Comparison of ENCODE assay signal across 3 cellular contexts in genomic region chrX:35285289-35285962, GRCh38.
"Had no signal": no experiment of that assay in that cellular context is flagged by ENCODE, and none has a peak within 500 bp of the region (broad histone marks: within the 10 kb centered on the region; RNA-seq: fewer than 3 reads in every experiment).

No MANE protein-coding gene starts in this region.

- DNase-seq: GDM1, GF-D8 had no signal

- H3K4me3 ChIP-seq: GM12878 had no signal

- ATAC-seq: GM12878 had no signal
